8 cellular contexts compared by ENCODE assay signal in the genomic region with DNA sequence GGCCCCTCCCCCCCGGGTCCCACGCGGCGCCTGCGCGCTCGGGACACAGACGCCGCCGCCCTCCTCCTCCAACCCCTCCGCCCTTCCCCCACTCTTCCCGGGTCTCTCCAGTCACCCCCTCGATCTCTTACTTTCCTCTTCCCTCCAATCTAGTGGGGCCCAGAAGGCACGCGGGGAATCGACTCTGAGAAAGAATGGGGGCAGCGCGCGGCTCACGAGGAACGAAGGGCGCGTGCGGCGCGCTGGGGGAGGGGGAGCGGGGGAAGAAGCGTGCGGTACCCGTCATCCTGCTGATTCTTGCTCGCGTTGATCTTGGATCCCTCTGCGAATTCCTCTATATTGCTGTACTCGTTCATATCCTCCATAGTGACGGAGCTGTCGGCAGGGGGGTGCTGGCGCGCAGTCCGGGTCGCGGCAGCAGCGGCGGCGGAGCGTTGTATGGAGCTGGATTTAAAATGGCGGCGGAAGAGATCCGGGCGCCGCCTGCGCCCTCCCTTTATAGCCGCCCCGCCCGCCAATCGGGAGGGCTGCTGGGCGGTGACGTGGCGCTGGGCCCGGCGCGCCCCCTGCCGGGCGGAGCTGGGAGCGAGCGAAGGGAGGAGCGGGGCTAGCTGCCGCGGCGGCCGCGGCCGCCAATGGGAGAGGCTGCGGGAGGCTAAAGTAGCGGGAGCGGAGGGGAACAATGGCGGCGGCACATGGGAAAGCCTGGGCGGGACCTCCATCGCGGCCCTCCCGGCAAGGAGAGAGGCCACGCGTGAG. TPM values are rescaled to one million over a fixed set of nuclear protein-coding genes. Genes with fewer than 3 reads are reported as not detected.
DNase-seq lines count a peak whose midpoint lies in the region; ATAC-seq and TF ChIP-seq lines count a peak whose summit lies in the region.

No MANE protein-coding gene starts in this region.

- TF ChIP-seq CTCF in BJ (IDR thresholded peaks at IDR 0.05; ENCODE audit: insufficient read depth, low read depth, low read length) (peak; percentile 43), choroid plexus epithelial cell (conservative IDR thresholded peaks at IDR 0.05; ENCODE audit: low read depth, low read length) (peak; percentile 57)

- H3K4me3 ChIP-seq in BJ (ENCODE audit: low read depth, low read length): peak overlapping the region; percentile 99
- peak overlapping the region; percentile 98 for H3K4me3 ChIP-seq in choroid plexus epithelial cell (ENCODE audit: low read depth, low read length)

- DNase-seq in BJ (ENCODE audit: low read depth) (peak; percentile 52), GM19238 (ENCODE audit: insufficient read length, low spot score) (peak; percentile 90), NCI-H460 (ENCODE audit: extremely low read depth, low read depth) (peak; percentile 84), choroid plexus epithelial cell (ENCODE audit: low read depth) (peak; percentile 92), left kidney (ENCODE audit: low read depth, low spot score) (peak; percentile 98)
- peak; percentile 83 to 93 for DNase-seq in activated CD4-positive, alpha-beta T cell treated with anti-CD3 and anti-CD28 coated beads for 24 hours (ENCODE audit: low read depth in 2 of 2)
- peak; percentile 93 to 94 for DNase-seq in stimulated activated CD4-positive, alpha-beta T cell treated with anti-CD3 and anti-CD28 coated beads, Interleukin-2, amount 100 ng/mL, for 24 hours

- POLR2A ChIA-PET in BJ (lab: Charles Lee): interaction anchor here (0.6 to 1.1 kb wide), 7 partner anchors 55 to 1222 kb away, joined by 3 to 13 read pairs (median 4); partner anchors contain the start of gene THAP9

- no peaks in the 10 kb centered on the region for H3K27me3 ChIP-seq in BJ (ENCODE audit: control insufficient read depth, insufficient read depth, low read length)

- ATAC-seq in HG03439 (IDR thresholded peaks at IDR 0.05; ENCODE audit: unreplicated experiment): peak; percentile 60

- CTCF ChIA-PET in BJ (lab: Yijun Ruan, JAX): interaction anchor here (0.7 to 2.2 kb wide), 20 partner anchors 8 to 1173 kb away, joined by 3 to 14 read pairs (median 3); no protein-coding TSS in a partner anchor

- peaks cover 6% of the 10 kb centered on the region for H3K36me3 ChIP-seq in BJ (ENCODE audit: control insufficient read depth, insufficient read depth, low read length)

RNA-seq across cellular contexts. Expression of gene HNRNPDL, which starts 1.1 kb away (rescaled TPM):
- 74.1 and 154 TPM in 2 replicates for polyA plus RNA-seq in BJ (2011; rRNA removed)
- polyA minus RNA-seq in BJ (2011; rRNA and poly(A)+ RNA removed): 16.2 and 24.2 TPM in 2 replicates
- total RNA-seq in NCI-H460 (2014; rRNA removed; shearing (Covaris generic)): 145 TPM in 2 replicates
- 409 and 487 TPM in 2 replicates for polyA plus RNA-seq in NCI-H460 (2014; cell fraction: nucleus; rRNA removed)

RNA-seq across cellular contexts. Expression of gene ENOPH1, which starts 1.2 kb away (rescaled TPM):
- polyA plus RNA-seq in BJ (2011; rRNA removed): 6.2 and 8.6 TPM in 2 replicates
- polyA minus RNA-seq in BJ (2011; rRNA and poly(A)+ RNA removed): 3.5 and 4.2 TPM in 2 replicates
- total RNA-seq in NCI-H460 (2014; rRNA removed; shearing (Covaris generic)): 57.6 and 59.6 TPM in 2 replicates
- polyA plus RNA-seq in NCI-H460 (2014; cell fraction: nucleus; rRNA removed): 58.3 and 66.1 TPM in 2 replicates

RNA-seq across cellular contexts. Expression of gene HNRNPD, which starts 55.4 kb away (rescaled TPM):
- 40.5 and 41.1 TPM in 2 replicates for polyA plus RNA-seq in BJ (2011; rRNA removed)
- 6.8 and 18.4 TPM in 2 replicates for polyA minus RNA-seq in BJ (2011; rRNA and poly(A)+ RNA removed)
- 38.2 and 39.7 TPM in 2 replicates for total RNA-seq in NCI-H460 (2014; rRNA removed; shearing (Covaris generic))
- polyA plus RNA-seq in NCI-H460 (2014; cell fraction: nucleus; rRNA removed): 38.4 and 65.6 TPM in 2 replicates

Comparison
In these comparisons a context has a peak if more than half of its experiments do, and no peak if none do; other contexts are left out.
1. Peak in every context shown above with its lines: DNase-seq, ATAC-seq and H3K4me3 ChIP-seq.